14 cellular contexts compared by ENCODE assay signal in genomic region chr5:132408456-132408855, GRCh38. TPM values are rescaled to one million over a fixed set of nuclear protein-coding genes. Genes with fewer than 3 reads are reported as not detected.
A peak's percentile ranks its signal among the peaks of the same experiment; 100 is the strongest.
DNase-seq lines count a peak whose midpoint lies in the region; ATAC-seq and TF ChIP-seq lines count a peak whose summit lies in the region.
"Had no signal": no experiment of that assay in that cellular context is flagged by ENCODE, and none has a peak within 500 bp of the region (broad histone marks: within the 10 kb centered on the region; RNA-seq: fewer than 3 reads in every experiment).

No MANE protein-coding gene starts in this region.

- H3K4me1 ChIP-seq in muscle layer of duodenum (ENCODE audit: control insufficient read depth in 1 of 2, insufficient read depth in 2 of 2, low read length in 2 of 2) (peaks cover 18 to 31% of the 10 kb centered on the region in 2 donors), tibial artery (peaks cover 0 to 50% (median 13%) of the 10 kb centered on the region in 4 donors)

- H3K27ac Mint-ChIP-seq in activated CD8-positive, alpha-beta T cell treated with anti-CD3 and anti-CD28 coated beads for 36 hours: peak overlapping the region; percentile 81
- no peak overlapping the region for H3K27ac Mint-ChIP-seq in activated CD8-positive, alpha-beta T cell treated with anti-CD3 and anti-CD28 coated beads, Interleukin-2, amount 10 ng/mL, durations not matched to agents 7 days and 5 days
- peak overlapping the region; percentile 35 for H3K27ac Mint-ChIP-seq in activated B cell treated with CpG ODN at 0.5 μM for 24 hours

- H3K36me3 Mint-ChIP-seq in activated CD8-positive, alpha-beta T cell treated with anti-CD3 and anti-CD28 coated beads for 36 hours (ENCODE audit: low read depth): peaks cover 24% of the 10 kb centered on the region
- H3K36me3 Mint-ChIP-seq in activated CD8-positive, alpha-beta T cell treated with anti-CD3 and anti-CD28 coated beads, Interleukin-2, amount 10 ng/mL, durations not matched to agents 7 days and 5 days (ENCODE audit: low read depth): peaks cover 50% of the 10 kb centered on the region
- peaks cover 3% of the 10 kb centered on the region for H3K36me3 Mint-ChIP-seq in activated B cell treated with CpG ODN at 0.5 μM for 24 hours (ENCODE audit: low read depth)

- H3K9me3 Mint-ChIP-seq in activated CD8-positive, alpha-beta T cell treated with anti-CD3 and anti-CD28 coated beads for 36 hours: peaks cover 11% of the 10 kb centered on the region
- H3K9me3 Mint-ChIP-seq in activated CD8-positive, alpha-beta T cell treated with anti-CD3 and anti-CD28 coated beads, Interleukin-2, amount 10 ng/mL, durations not matched to agents 7 days and 5 days (ENCODE audit: insufficient read depth): peaks cover 5% of the 10 kb centered on the region
- no peaks in the 10 kb centered on the region for H3K9me3 Mint-ChIP-seq in activated B cell treated with CpG ODN at 0.5 μM for 24 hours

- no peak for ATAC-seq in activated CD8-positive, alpha-beta T cell treated with anti-CD3 and anti-CD28 coated beads for 36 hours
- ATAC-seq in activated CD8-positive, alpha-beta T cell treated with anti-CD3 and anti-CD28 coated beads, Interleukin-2, amount 10 ng/mL, durations not matched to agents 7 days and 5 days: no peak
- ATAC-seq in activated B cell treated with CpG ODN at 0.5 μM for 24 hours (ENCODE audit: low read depth) (no peak), GM18511 (IDR thresholded peaks at IDR 0.05; ENCODE audit: unreplicated experiment) (no peak), HG03280 (IDR thresholded peaks at IDR 0.05; ENCODE audit: unreplicated experiment) (no peak), GM21447 (IDR thresholded peaks at IDR 0.05; ENCODE audit: unreplicated experiment) (no peak)

- no peak overlapping the region for H3K4me3 Mint-ChIP-seq in activated CD8-positive, alpha-beta T cell treated with anti-CD3 and anti-CD28 coated beads for 36 hours
- H3K4me3 Mint-ChIP-seq in activated CD8-positive, alpha-beta T cell treated with anti-CD3 and anti-CD28 coated beads, Interleukin-2, amount 10 ng/mL, durations not matched to agents 7 days and 5 days: no peak overlapping the region
- no peak overlapping the region for H3K4me3 Mint-ChIP-seq in activated B cell treated with CpG ODN at 0.5 μM for 24 hours

- peak; percentile 1 for DNase-seq in activated CD8-positive, alpha-beta T cell treated with anti-CD3 and anti-CD28 coated beads for 36 hours
- DNase-seq in activated CD8-positive, alpha-beta T cell treated with anti-CD3 and anti-CD28 coated beads, Interleukin-2, amount 10 ng/mL, durations not matched to agents 7 days and 5 days: no peak
- no peak for DNase-seq in activated B cell treated with CpG ODN at 0.5 μM for 24 hours
- no peak for DNase-seq in tibial artery
- DNase-seq: activated naive CD4-positive, alpha-beta T cell treated with anti-CD3 and anti-CD28 coated beads, Interleukin-2, amount 50 U/mL, for 16 hours; KG1; NCI-H1417; SIG-M5 had no signal

- H3K27me3 Mint-ChIP-seq in activated CD8-positive, alpha-beta T cell treated with anti-CD3 and anti-CD28 coated beads for 36 hours: no peaks in the 10 kb centered on the region
- no peaks in the 10 kb centered on the region for H3K27me3 Mint-ChIP-seq in activated CD8-positive, alpha-beta T cell treated with anti-CD3 and anti-CD28 coated beads, Interleukin-2, amount 10 ng/mL, durations not matched to agents 7 days and 5 days (ENCODE audit: low read depth)
- H3K27me3 Mint-ChIP-seq in activated B cell treated with CpG ODN at 0.5 μM for 24 hours: no peaks in the 10 kb centered on the region

- H3K27ac ChIP-seq in muscle layer of duodenum (ENCODE audit: low read length) (peak overlapping the region; percentile 98), tibial artery (peak overlapping the region; percentile 96 to 98)
- H3K27ac ChIP-seq: cardiac muscle cell had no signal

- CTCF ChIA-PET in activated CD8-positive, alpha-beta T cell treated with anti-CD3 and anti-CD28 coated beads for 36 hours (lab: Charles Lee): interaction anchor here (0.7 to 8.3 kb wide), 3 partner anchors 12 to 92 kb away, joined by 4 to 51 read pairs (median 4); no protein-coding TSS in a partner anchor
- CTCF ChIA-PET in activated CD8-positive, alpha-beta T cell treated with anti-CD3 and anti-CD28 coated beads, Interleukin-2, amount 10 ng/mL, durations not matched to agents 7 days and 5 days (lab: Charles Lee): interaction anchor here (1.3 to 1.4 kb wide), 2 partner anchors 22 to 93 kb away, joined by 5 read pairs; no protein-coding TSS in a partner anchor
- CTCF ChIA-PET in activated B cell treated with CpG ODN at 0.5 μM for 24 hours (lab: Charles Lee): interaction anchor here (1.6 to 1.8 kb wide), 2 partner anchors 48 to 92 kb away, joined by 3 to 5 read pairs; no protein-coding TSS in a partner anchor

- no peaks in the 10 kb centered on the region for H3K36me3 ChIP-seq in muscle layer of duodenum (ENCODE audit: control insufficient read depth in 1 of 2, insufficient read depth in 2 of 2, low read length in 2 of 2)
- no peaks in the 10 kb centered on the region for H3K36me3 ChIP-seq in tibial artery
- H3K36me3 ChIP-seq: cardiac muscle cell, ovary had no signal

- no peak for TF ChIP-seq CTCF in activated CD8-positive, alpha-beta T cell treated with anti-CD3 and anti-CD28 coated beads for 36 hours (IDR thresholded peaks at IDR 0.05)
- TF ChIP-seq CTCF in activated B cell treated with CpG ODN at 0.5 μM for 24 hours (IDR thresholded peaks at IDR 0.05) (no peak), tibial artery (IDR thresholded peaks at IDR 0.05) (no peak)

- no peaks in the 10 kb centered on the region for H3K9me3 ChIP-seq in muscle layer of duodenum (ENCODE audit: control insufficient read depth in 1 of 2, low read length in 2 of 2)
- H3K9me3 ChIP-seq in tibial artery: no peaks in the 10 kb centered on the region
- H3K9me3 ChIP-seq: ovary had no signal

- intact Hi-C loops in activated CD8-positive, alpha-beta T cell treated with anti-CD3 and anti-CD28 coated beads for 36 hours (cut with micrococcal nuclease): no loop called here
- intact Hi-C loops in activated B cell treated with CpG ODN at 0.5 μM for 24 hours (cut with micrococcal nuclease): no loop called here
- intact Hi-C loops in tibial artery (cut with DNase I; ENCODE audit: low total_unique reads): no loop called here

- H3K27me3 ChIP-seq in muscle layer of duodenum (ENCODE audit: low read depth, low read length) (no peaks in the 10 kb centered on the region), tibial artery (no peaks in the 10 kb centered on the region)
- H3K27me3 ChIP-seq: ovary had no signal

- H3K4me3 ChIP-seq in muscle layer of duodenum (ENCODE audit: low read depth in 1 of 2, low read length in 2 of 2) (no peak overlapping the region), tibial artery (no peak overlapping the region)
- H3K4me3 ChIP-seq: cardiac muscle cell, ovary had no signal

- peaks cover 55% of the 10 kb centered on the region for H3K4me1 Mint-ChIP-seq in activated CD8-positive, alpha-beta T cell treated with anti-CD3 and anti-CD28 coated beads for 36 hours (ENCODE audit: low read depth)
- H3K4me1 Mint-ChIP-seq in activated CD8-positive, alpha-beta T cell treated with anti-CD3 and anti-CD28 coated beads, Interleukin-2, amount 10 ng/mL, durations not matched to agents 7 days and 5 days (ENCODE audit: low read depth): peaks cover 39% of the 10 kb centered on the region
- peaks cover 59% of the 10 kb centered on the region for H3K4me1 Mint-ChIP-seq in activated B cell treated with CpG ODN at 0.5 μM for 24 hours

- POLR2A ChIA-PET in activated CD8-positive, alpha-beta T cell treated with anti-CD3 and anti-CD28 coated beads for 36 hours (lab: Charles Lee): interaction anchor here (1.0 to 8.5 kb wide), 5 partner anchors 17 to 90 kb away, joined by 3 to 393 read pairs (median 54); partner anchors contain the start of gene IRF1
- POLR2A ChIA-PET in activated CD8-positive, alpha-beta T cell treated with anti-CD3 and anti-CD28 coated beads, Interleukin-2, amount 10 ng/mL, durations not matched to agents 7 days and 5 days (lab: Charles Lee): interaction anchor here (4.2 to 8.6 kb wide), 2 partner anchors 18 to 76 kb away, joined by 82 to 249 read pairs; partner anchors contain the start of gene IRF1
- POLR2A ChIA-PET in activated B cell treated with CpG ODN at 0.5 μM for 24 hours (lab: Charles Lee): interaction anchor here (0.6 to 4.6 kb wide), 4 partner anchors 17 to 1716 kb away, joined by 3 to 149 read pairs (median 4); partner anchors contain the start of gene IRF1

RNA-seq across cellular contexts. Expression of gene SLC22A5, which starts 38.9 kb away (rescaled TPM):
- total RNA-seq in activated CD8-positive, alpha-beta T cell treated with anti-CD3 and anti-CD28 coated beads for 36 hours: 1 to 10 TPM; 4.0 to 4.1 TPM
- 1 to 10 TPM; 2.2 to 3.5 TPM for total RNA-seq in activated CD8-positive, alpha-beta T cell treated with anti-CD3 and anti-CD28 coated beads, Interleukin-2, amount 10 ng/mL, durations not matched to agents 7 days and 5 days
- 5.4 and 6.6 TPM in 2 replicates for total RNA-seq in activated B cell treated with CpG ODN at 0.5 μM for 24 hours
